27 cellular contexts compared by ENCODE assay signal in the genomic region with DNA sequence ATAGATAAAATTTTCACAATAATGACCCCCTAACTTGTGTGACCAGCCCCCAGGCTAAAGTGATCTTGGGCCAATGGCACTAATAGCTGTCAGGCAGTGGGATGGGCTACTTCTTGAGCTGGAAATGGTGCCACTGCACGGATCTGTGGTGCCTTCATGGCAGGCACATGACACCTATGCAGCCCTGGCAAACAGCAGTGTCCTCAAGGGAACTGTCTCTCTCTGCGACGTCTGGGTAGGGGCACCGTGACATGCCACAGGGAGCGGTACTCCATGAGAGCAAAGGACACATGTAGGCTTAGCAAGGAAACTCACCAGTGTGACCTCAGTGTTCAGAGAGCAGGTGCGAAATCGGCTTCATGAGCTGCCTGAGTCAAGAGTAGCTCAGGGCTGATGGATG.
"Had no signal": no experiment of that assay in that cellular context is flagged by ENCODE, and none has a peak within 500 bp of the region (broad histone marks: within the 10 kb centered on the region; RNA-seq: fewer than 3 reads in every experiment).

No MANE protein-coding gene starts in this region.

- H3K27me3 ChIP-seq: body of pancreas, left lung, right lobe of liver, transverse colon had no signal

- DNase-seq: activated CD4-positive, alpha-beta T cell treated with anti-CD3 and anti-CD28 coated beads, Interleukin-2, amount 50 U/mL, for 48 hours; activated CD8-positive, alpha-beta memory T cell treated with anti-CD3 and anti-CD28 coated beads, Interleukin-2, amount 50 U/mL, for 48 hours; activated effector memory CD4-positive, alpha-beta T cell treated with anti-CD3 and anti-CD28 coated beads, Interleukin-2, amount 50 U/mL, for 16 hours; activated naive CD4-positive, alpha-beta T cell treated with anti-CD3 and anti-CD28 coated beads, Interleukin-2, amount 50 U/mL, for 16 hours; activated naive CD8-positive, alpha-beta T cell treated with anti-CD3 and anti-CD28 coated beads, Interleukin-2, amount 50 U/mL, for 24 hours; activated T-cell treated with anti-CD3 and anti-CD28 coated beads, Interleukin-2, amount 50 U/mL, for 48 hours; anterior cingulate cortex; body of pancreas; caudate nucleus; dermis blood vessel endothelial cell; effector memory CD8-positive, alpha-beta T cell; gastrocnemius medialis; hippocampal formation; kidney glomerular epithelial cell; left lung; naive thymus-derived CD4-positive, alpha-beta T cell; occipital lobe; posterior cingulate gyrus; right lobe of liver; small intestine; stimulated activated CD4-positive, alpha-beta T cell treated with anti-CD3 and anti-CD28 coated beads, Interleukin-2, amount 100 ng/mL, for 24 hours; stomach; T1000; transverse colon had no signal

- H3K36me3 ChIP-seq: gastrocnemius medialis, left lung, right lobe of liver, stomach, transverse colon had no signal

- H3K27ac ChIP-seq: body of pancreas, gastrocnemius medialis, left lung, right lobe of liver had no signal

- ATAC-seq: activated naive CD8-positive, alpha-beta T cell treated with anti-CD3 and anti-CD28 coated beads, Interleukin-2, amount 50 U/mL, for 24 hours; body of pancreas; effector memory CD8-positive, alpha-beta T cell; esophagus mucosa; gastrocnemius medialis; left lung; naive thymus-derived CD4-positive, alpha-beta T cell; right lobe of liver; stimulated activated effector memory CD8-positive, alpha-beta T cell treated with anti-CD3 and anti-CD28 coated beads, Interleukin-12 subunit alpha, Interleukin-12 subunit beta, amount 100 ng/mL, for 72 hours had no signal

- H3K4me1 ChIP-seq: body of pancreas, gastrocnemius medialis, left lung, right lobe of liver, stomach had no signal

- H3K4me3 ChIP-seq: body of pancreas, gastrocnemius medialis, left lung, lung, right lobe of liver, stomach, transverse colon had no signal

- H3K9me3 ChIP-seq: body of pancreas, gastrocnemius medialis, left lung, right lobe of liver, stomach, transverse colon had no signal
